In the genomic region with DNA sequence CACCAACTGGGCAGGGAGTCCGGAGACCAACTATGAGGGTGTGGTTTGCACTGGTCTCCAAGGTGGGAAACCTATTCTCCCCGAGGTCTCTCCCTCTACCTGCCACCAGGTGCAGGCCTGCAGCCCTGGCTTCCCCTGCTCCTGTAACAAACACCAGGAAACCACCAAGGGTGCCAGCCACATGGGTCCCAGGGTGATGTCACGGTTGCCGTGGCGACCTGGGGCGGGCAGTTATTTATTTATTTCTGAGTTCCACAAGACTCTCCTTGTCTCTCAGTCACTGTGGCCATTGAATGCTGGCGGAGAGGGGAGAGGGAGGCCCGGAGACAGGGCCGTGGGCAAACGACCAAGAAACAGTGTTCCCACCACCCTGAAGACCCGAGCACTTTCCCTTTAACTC, we compare ENCODE assay signal across 11 cellular contexts. TPM values are rescaled to one million over a fixed set of nuclear protein-coding genes. Genes with fewer than 3 reads are reported as not detected.
DNase-seq lines count a peak whose midpoint lies in the region; ATAC-seq, FAIRE-seq and TF ChIP-seq lines count a peak whose summit lies in the region.
"Had no signal": no experiment of that assay in that cellular context is flagged by ENCODE, and none has a peak within 500 bp of the region (broad histone marks: within the 10 kb centered on the region; RNA-seq: fewer than 3 reads in every experiment).

No MANE protein-coding gene starts in this region.

- no peak for TF ChIP-seq POLR2A in K562 (conservative IDR thresholded peaks at IDR 0.05)

- no peaks in the 10 kb centered on the region for H3F3A ChIP-seq in neural progenitor cell (ENCODE audit: low read depth)

- ATAC-seq in DND-41 (ENCODE audit: insufficient read depth, low read depth), result no peak
- ATAC-seq in K562, result no peak
- ATAC-seq in GM18519 (IDR thresholded peaks at IDR 0.05; ENCODE audit: low FRiP score, unreplicated experiment), result no peak
- no peak for ATAC-seq in HG03432 (IDR thresholded peaks at IDR 0.05; ENCODE audit: unreplicated experiment)

- H3K27ac ChIP-seq in DND-41 (ENCODE audit: low read length) (no peak overlapping the region), K562 (ENCODE audit: extremely low read depth, low read depth, low read length) (no peak overlapping the region), neural progenitor cell (no peak overlapping the region)

- H3K9me1 ChIP-seq in K562 (ENCODE audit: control insufficient read depth, insufficient read depth, low read length), result no peaks in the 10 kb centered on the region

- H3K27ac Mint-ChIP-seq in neural progenitor cell (no peak overlapping the region), chondrocyte (ENCODE audit: unreplicated experiment) (no peak overlapping the region)
- H3K27ac Mint-ChIP-seq: stimulated activated naive CD8-positive, alpha-beta T cell treated with anti-CD3 and anti-CD28 coated beads, Interleukin-15, Interleukin-2, amounts not matched to agents 100 ng/mL and 50 ng/mL, for 24 hours had no signal

- H2AFZ ChIP-seq in DND-41 (ENCODE audit: low read depth, low read length) (no peak overlapping the region), K562 (ENCODE audit: low read depth, low read length) (no peak overlapping the region), neural progenitor cell (replicated peaks) (no peak overlapping the region)

- H3K4me1 ChIP-seq in DND-41 (ENCODE audit: insufficient read depth, low read length) (no peaks in the 10 kb centered on the region), K562 (replicated peaks in 1 of 2; ENCODE audit: control insufficient read depth in 2 of 2, insufficient read depth in 2 of 2, low read length in 2 of 2) (no peaks in the 10 kb centered on the region; a peak in 1 of 5 replicates), neural progenitor cell (no peaks in the 10 kb centered on the region)

- no peaks in the 10 kb centered on the region for H3K36me3 Mint-ChIP-seq in neural progenitor cell
- no peaks in the 10 kb centered on the region for H3K36me3 Mint-ChIP-seq in chondrocyte (ENCODE audit: low read depth)

- no TSS peak for BruUV-seq in K562 (replicated peaks; lab: Mats Ljungman, UMichigan)

- H3K4me3 ChIP-seq in DND-41 (ENCODE audit: low read depth in 1 of 2, low read length in 2 of 2) (no peak overlapping the region), K562 (no peak overlapping the region), neural progenitor cell (no peak overlapping the region)

- WGBS in K562 (ENCODE audit: insufficient coverage, low coverage, missing lambda C conversion rate), result 8% methylated on average over 11 of the region's 11 CpGs

- CTCF ChIA-PET in K562 (lab: Yijun Ruan, JAX; ENCODE audit: low intra/inter-chr PET ratio), result no interaction called here

- FAIRE-seq in K562 (lab: Jason Lieb, UNC), result no peak
- FAIRE-seq: bronchial epithelial cell had no signal

- H3K36me3 ChIP-seq in DND-41 (ENCODE audit: insufficient read depth, low read length), result no peaks in the 10 kb centered on the region
- no peaks in the 10 kb centered on the region for H3K36me3 ChIP-seq in K562 (ENCODE audit: control insufficient read depth, insufficient read depth, low read length)
- H3K36me3 ChIP-seq in neural progenitor cell, result no peaks in the 10 kb centered on the region

- H3K27me3 Mint-ChIP-seq in neural progenitor cell (ENCODE audit: insufficient read depth, low read depth) (peaks cover 5% of the 10 kb centered on the region), chondrocyte (ENCODE audit: low read depth) (peaks cover 6% of the 10 kb centered on the region)

- H3K4me1 Mint-ChIP-seq in neural progenitor cell, result peaks cover 7% of the 10 kb centered on the region
- no peaks in the 10 kb centered on the region for H3K4me1 Mint-ChIP-seq in chondrocyte (ENCODE audit: low read depth)

- H3K9ac ChIP-seq in DND-41 (ENCODE audit: low read depth, low read length) (no peak overlapping the region), K562 (ENCODE audit: insufficient read depth in 1 of 2, low read depth in 2 of 2, low read length in 2 of 2) (no peak overlapping the region), neural progenitor cell (no peak overlapping the region)

- no peak for TF ChIP-seq CTCF in DND-41 (IDR thresholded peaks at IDR 0.05; ENCODE audit: borderline replicate concordance, extremely low read depth, low read length, poor library complexity, severe bottlenecking)
- no peak for TF ChIP-seq CTCF in K562 (IDR thresholded peaks at IDR 0.05 in 2 of 3, conservative IDR thresholded peaks at IDR 0.05 in 1 of 3; ENCODE audit: insufficient read depth in 2 of 3, low read depth in 1 of 3, low read length in 3 of 3)
- TF ChIP-seq CTCF in neural progenitor cell (IDR thresholded peaks at IDR 0.05), result no peak
- TF ChIP-seq CTCF in chondrocyte (IDR thresholded peaks at IDR 0.05), result no peak

- POLR2A ChIA-PET in K562 (lab: Yijun Ruan, JAX), result no interaction called here

- H3K4me2 ChIP-seq in DND-41 (ENCODE audit: insufficient read depth, low read length), result no peak overlapping the region
- H3K4me2 ChIP-seq in K562 (ENCODE audit: insufficient read depth, low read length), result no peak overlapping the region
- no peak overlapping the region for H3K4me2 ChIP-seq in neural progenitor cell

- DNase-seq in DND-41 (peak; percentile 6), NCI-H1417 treated with DMSO at 0.1 percent for 48 hours (lab: John Stamatoyannopoulos, UW) (peak; percentile 69), K562 (ENCODE audit: extremely low read depth in 1 of 4, low spot score in 3 of 4) (peak in 2 of 4 experiments; percentile 7), neural progenitor cell (ENCODE audit: low spot score) (peak; percentile 21), GF-D8 (lab: John Stamatoyannopoulos, UW) (no peak), chondrocyte (ENCODE audit: low spot score) (no peak)
- DNase-seq: NCI-H1930 had no signal

- H3K4me3 Mint-ChIP-seq in neural progenitor cell, result no peak overlapping the region
- no peak overlapping the region for H3K4me3 Mint-ChIP-seq in chondrocyte (ENCODE audit: unreplicated experiment)
- H3K4me3 Mint-ChIP-seq: stimulated activated naive CD8-positive, alpha-beta T cell treated with anti-CD3 and anti-CD28 coated beads, Interleukin-15, Interleukin-2, amounts not matched to agents 100 ng/mL and 50 ng/mL, for 24 hours had no signal

- H3K79me2 ChIP-seq in DND-41 (ENCODE audit: insufficient read depth, low read length) (no peaks in the 10 kb centered on the region), K562 (ENCODE audit: control insufficient read depth, insufficient read depth, low read length) (no peaks in the 10 kb centered on the region), neural progenitor cell (ENCODE audit: low read depth) (no peaks in the 10 kb centered on the region)

- H4K20me1 ChIP-seq in DND-41 (ENCODE audit: insufficient read depth, low read length) (no peaks in the 10 kb centered on the region), K562 (replicated peaks; ENCODE audit: control insufficient read depth, insufficient read depth, low read length) (no peaks in the 10 kb centered on the region), neural progenitor cell (ENCODE audit: low read depth) (no peaks in the 10 kb centered on the region)

- in situ Hi-C loops in K562 (cut with MboI), result no loop called here

- H3K9me3 ChIP-seq in DND-41 (ENCODE audit: insufficient read depth, low read length, severe bottlenecking) (no peaks in the 10 kb centered on the region), K562 (replicated peaks; ENCODE audit: control insufficient read depth, insufficient read depth, low read depth, low read length) (no peaks in the 10 kb centered on the region), neural progenitor cell (ENCODE audit: low read depth) (no peaks in the 10 kb centered on the region)

- no peak for TF ChIP-seq RAD21 in K562 (CRISPR knock-in tag; conservative IDR thresholded peaks at IDR 0.05 in 1 of 2, IDR thresholded peaks at IDR 0.05 in 1 of 2)

- H3K9me3 Mint-ChIP-seq in neural progenitor cell (no peaks in the 10 kb centered on the region), chondrocyte (ENCODE audit: low read depth) (no peaks in the 10 kb centered on the region)
- H3K9me3 Mint-ChIP-seq: stimulated activated naive CD8-positive, alpha-beta T cell treated with anti-CD3 and anti-CD28 coated beads, Interleukin-15, Interleukin-2, amounts not matched to agents 100 ng/mL and 50 ng/mL, for 24 hours had no signal

- intact Hi-C loops in K562 (cut with micrococcal nuclease), result no loop called here

- no peak for TF ChIP-seq EP300 in K562 (IDR thresholded peaks at IDR 0.05; ENCODE audit: low read length)

- H3K27me3 ChIP-seq in DND-41 (ENCODE audit: insufficient read depth, low read length, poor library complexity) (no peaks in the 10 kb centered on the region), K562 (ENCODE audit: control insufficient read depth in 2 of 2, insufficient read depth in 2 of 2, low read length in 2 of 2) (peaks cover 14 to 53% of the 10 kb centered on the region in 2 experiments), neural progenitor cell (no peaks in the 10 kb centered on the region)

RNA-seq across cellular contexts. Expression of a gene that starts 27.1 kb away (rescaled TPM):
- not detected in 2 replicates for total RNA-seq in K562 (2011; cell fraction: chromatin; rRNA removed; ENCODE audit: low replicate concordance)
- not detected in 2 replicates for total RNA-seq in K562 (2011; cell fraction: nucleolus; rRNA removed)
- total RNA-seq in K562 (2011; cell fraction: nucleoplasm; rRNA removed), result not detected in 2 replicates
- total RNA-seq in K562 (2014; rRNA removed) (0.20 TPM in 1 of 2 replicates, not detected in the other), K562 (2014; rRNA removed; fragmentation: Illumina TruSeq; extraction: Trizol) (not detected in 2 replicates), K562 (2015; rRNA removed; fragmentation: Illumina TruSeq; extraction: Trizol) (not detected in 2 replicates), K562 (2021) (not detected in 2 replicates), neural progenitor cell (ENCODE audit: low replicate concordance) (0.28 TPM in 1 of 2 replicates, not detected in the other), chondrocyte (not detected in 3 replicates)
- polyA plus RNA-seq in K562 (2011; rRNA removed) (not detected in 2 replicates), K562 (2014; fragmentation: Illumina TruSeq; extraction: Trizol) (not detected in 2 replicates), K562 (2014; fragmentation: Nextera tagmentation; extraction: Ambion mirVana) (not detected), K562 (2014; rRNA removed) (not detected in 2 replicates)
- polyA plus RNA-seq in K562 (2011; cell fraction: cytosol; rRNA removed), result not detected in 2 replicates
- polyA plus RNA-seq in K562 (2011; cell fraction: nucleus; rRNA removed), result not detected in 2 replicates
- polyA plus RNA-seq in K562 (2012), result not detected in 2 replicates
- not detected in 2 replicates for polyA minus RNA-seq in K562 (2011; rRNA and poly(A)+ RNA removed)
- polyA minus RNA-seq in K562 (2011; cell fraction: cytosol; rRNA and poly(A)+ RNA removed), result not detected in 2 replicates
- polyA minus RNA-seq in K562 (2011; cell fraction: nucleus; rRNA and poly(A)+ RNA removed), result not detected in 2 replicates
- total RNA-seq: bronchial epithelial cell had no signal

RNA-seq across cellular contexts. Expression of a gene that starts 48.4 kb away (rescaled TPM):
- 6.8 and 17.5 TPM in 2 replicates for total RNA-seq in K562 (2011; cell fraction: chromatin; rRNA removed; ENCODE audit: low replicate concordance)
- total RNA-seq in K562 (2011; cell fraction: nucleolus; rRNA removed), result 12.3 and 13.3 TPM in 2 replicates
- total RNA-seq in K562 (2011; cell fraction: nucleoplasm; rRNA removed), result 6.7 and 8.8 TPM in 2 replicates
- total RNA-seq in K562 (2014; rRNA removed), result 4.6 and 4.8 TPM in 2 replicates
- total RNA-seq in K562 (2014; rRNA removed; fragmentation: Illumina TruSeq; extraction: Trizol), result 0.25 and 0.48 TPM in 2 replicates
- total RNA-seq in K562 (2015; rRNA removed; fragmentation: Illumina TruSeq; extraction: Trizol), result 0.91 and 1.4 TPM in 2 replicates
- 8.1 and 8.6 TPM in 2 replicates for total RNA-seq in K562 (2021)
- polyA plus RNA-seq in K562 (2011; rRNA removed), result 2.4 and 2.7 TPM in 2 replicates
- 3.6 and 9.7 TPM in 2 replicates for polyA plus RNA-seq in K562 (2011; cell fraction: cytosol; rRNA removed)
- polyA plus RNA-seq in K562 (2011; cell fraction: nucleus; rRNA removed), result 4.8 and 9.7 TPM in 2 replicates
- polyA plus RNA-seq in K562 (2012), result 2.4 and 5.2 TPM in 2 replicates
- polyA plus RNA-seq in K562 (2014; fragmentation: Illumina TruSeq; extraction: Trizol), result 1.4 and 2.2 TPM in 2 replicates
- polyA plus RNA-seq in K562 (2014; fragmentation: Nextera tagmentation; extraction: Ambion mirVana), result under 1 TPM in 1 of 2 experiments, not detected in 1; 0.06 TPM
- polyA plus RNA-seq in K562 (2014; rRNA removed), result 4.2 and 5.4 TPM in 2 replicates
- 1.0 and 3.2 TPM in 2 replicates for polyA minus RNA-seq in K562 (2011; rRNA and poly(A)+ RNA removed)
- polyA minus RNA-seq in K562 (2011; cell fraction: cytosol; rRNA and poly(A)+ RNA removed), result 2.8 and 4.6 TPM in 2 replicates
- polyA minus RNA-seq in K562 (2011; cell fraction: nucleus; rRNA and poly(A)+ RNA removed), result 3.5 and 5.3 TPM in 2 replicates
- total RNA-seq in neural progenitor cell (ENCODE audit: low replicate concordance), result 3.1 and 5.8 TPM in 2 replicates
- total RNA-seq in chondrocyte, result 0.82 to 1.2 TPM (median 1.00 TPM) in 3 replicates

Comparison
In these comparisons a context has a peak if more than half of its experiments do, and no peak if none do; other contexts are left out.
1. DNase-seq: peak in DND-41 (single experiment), NCI-H1417 treated with DMSO at 0.1 percent for 48 hours (single experiment) and neural progenitor cell (single experiment); none in GF-D8 (single experiment) and chondrocyte (single experiment).